ENCODE assay signal across 1 cellular context in genomic region chr2:224523626-224524577, GRCh38.
TF ChIP-seq lines count a peak whose summit lies in the region.

No MANE protein-coding gene starts in this region.

TF ChIP-seq in H1, 55 proteins besides CTCF, POLR2A, EP300 and RAD21 (continued from another document):
- TF ChIP-seq, protein P1, sequence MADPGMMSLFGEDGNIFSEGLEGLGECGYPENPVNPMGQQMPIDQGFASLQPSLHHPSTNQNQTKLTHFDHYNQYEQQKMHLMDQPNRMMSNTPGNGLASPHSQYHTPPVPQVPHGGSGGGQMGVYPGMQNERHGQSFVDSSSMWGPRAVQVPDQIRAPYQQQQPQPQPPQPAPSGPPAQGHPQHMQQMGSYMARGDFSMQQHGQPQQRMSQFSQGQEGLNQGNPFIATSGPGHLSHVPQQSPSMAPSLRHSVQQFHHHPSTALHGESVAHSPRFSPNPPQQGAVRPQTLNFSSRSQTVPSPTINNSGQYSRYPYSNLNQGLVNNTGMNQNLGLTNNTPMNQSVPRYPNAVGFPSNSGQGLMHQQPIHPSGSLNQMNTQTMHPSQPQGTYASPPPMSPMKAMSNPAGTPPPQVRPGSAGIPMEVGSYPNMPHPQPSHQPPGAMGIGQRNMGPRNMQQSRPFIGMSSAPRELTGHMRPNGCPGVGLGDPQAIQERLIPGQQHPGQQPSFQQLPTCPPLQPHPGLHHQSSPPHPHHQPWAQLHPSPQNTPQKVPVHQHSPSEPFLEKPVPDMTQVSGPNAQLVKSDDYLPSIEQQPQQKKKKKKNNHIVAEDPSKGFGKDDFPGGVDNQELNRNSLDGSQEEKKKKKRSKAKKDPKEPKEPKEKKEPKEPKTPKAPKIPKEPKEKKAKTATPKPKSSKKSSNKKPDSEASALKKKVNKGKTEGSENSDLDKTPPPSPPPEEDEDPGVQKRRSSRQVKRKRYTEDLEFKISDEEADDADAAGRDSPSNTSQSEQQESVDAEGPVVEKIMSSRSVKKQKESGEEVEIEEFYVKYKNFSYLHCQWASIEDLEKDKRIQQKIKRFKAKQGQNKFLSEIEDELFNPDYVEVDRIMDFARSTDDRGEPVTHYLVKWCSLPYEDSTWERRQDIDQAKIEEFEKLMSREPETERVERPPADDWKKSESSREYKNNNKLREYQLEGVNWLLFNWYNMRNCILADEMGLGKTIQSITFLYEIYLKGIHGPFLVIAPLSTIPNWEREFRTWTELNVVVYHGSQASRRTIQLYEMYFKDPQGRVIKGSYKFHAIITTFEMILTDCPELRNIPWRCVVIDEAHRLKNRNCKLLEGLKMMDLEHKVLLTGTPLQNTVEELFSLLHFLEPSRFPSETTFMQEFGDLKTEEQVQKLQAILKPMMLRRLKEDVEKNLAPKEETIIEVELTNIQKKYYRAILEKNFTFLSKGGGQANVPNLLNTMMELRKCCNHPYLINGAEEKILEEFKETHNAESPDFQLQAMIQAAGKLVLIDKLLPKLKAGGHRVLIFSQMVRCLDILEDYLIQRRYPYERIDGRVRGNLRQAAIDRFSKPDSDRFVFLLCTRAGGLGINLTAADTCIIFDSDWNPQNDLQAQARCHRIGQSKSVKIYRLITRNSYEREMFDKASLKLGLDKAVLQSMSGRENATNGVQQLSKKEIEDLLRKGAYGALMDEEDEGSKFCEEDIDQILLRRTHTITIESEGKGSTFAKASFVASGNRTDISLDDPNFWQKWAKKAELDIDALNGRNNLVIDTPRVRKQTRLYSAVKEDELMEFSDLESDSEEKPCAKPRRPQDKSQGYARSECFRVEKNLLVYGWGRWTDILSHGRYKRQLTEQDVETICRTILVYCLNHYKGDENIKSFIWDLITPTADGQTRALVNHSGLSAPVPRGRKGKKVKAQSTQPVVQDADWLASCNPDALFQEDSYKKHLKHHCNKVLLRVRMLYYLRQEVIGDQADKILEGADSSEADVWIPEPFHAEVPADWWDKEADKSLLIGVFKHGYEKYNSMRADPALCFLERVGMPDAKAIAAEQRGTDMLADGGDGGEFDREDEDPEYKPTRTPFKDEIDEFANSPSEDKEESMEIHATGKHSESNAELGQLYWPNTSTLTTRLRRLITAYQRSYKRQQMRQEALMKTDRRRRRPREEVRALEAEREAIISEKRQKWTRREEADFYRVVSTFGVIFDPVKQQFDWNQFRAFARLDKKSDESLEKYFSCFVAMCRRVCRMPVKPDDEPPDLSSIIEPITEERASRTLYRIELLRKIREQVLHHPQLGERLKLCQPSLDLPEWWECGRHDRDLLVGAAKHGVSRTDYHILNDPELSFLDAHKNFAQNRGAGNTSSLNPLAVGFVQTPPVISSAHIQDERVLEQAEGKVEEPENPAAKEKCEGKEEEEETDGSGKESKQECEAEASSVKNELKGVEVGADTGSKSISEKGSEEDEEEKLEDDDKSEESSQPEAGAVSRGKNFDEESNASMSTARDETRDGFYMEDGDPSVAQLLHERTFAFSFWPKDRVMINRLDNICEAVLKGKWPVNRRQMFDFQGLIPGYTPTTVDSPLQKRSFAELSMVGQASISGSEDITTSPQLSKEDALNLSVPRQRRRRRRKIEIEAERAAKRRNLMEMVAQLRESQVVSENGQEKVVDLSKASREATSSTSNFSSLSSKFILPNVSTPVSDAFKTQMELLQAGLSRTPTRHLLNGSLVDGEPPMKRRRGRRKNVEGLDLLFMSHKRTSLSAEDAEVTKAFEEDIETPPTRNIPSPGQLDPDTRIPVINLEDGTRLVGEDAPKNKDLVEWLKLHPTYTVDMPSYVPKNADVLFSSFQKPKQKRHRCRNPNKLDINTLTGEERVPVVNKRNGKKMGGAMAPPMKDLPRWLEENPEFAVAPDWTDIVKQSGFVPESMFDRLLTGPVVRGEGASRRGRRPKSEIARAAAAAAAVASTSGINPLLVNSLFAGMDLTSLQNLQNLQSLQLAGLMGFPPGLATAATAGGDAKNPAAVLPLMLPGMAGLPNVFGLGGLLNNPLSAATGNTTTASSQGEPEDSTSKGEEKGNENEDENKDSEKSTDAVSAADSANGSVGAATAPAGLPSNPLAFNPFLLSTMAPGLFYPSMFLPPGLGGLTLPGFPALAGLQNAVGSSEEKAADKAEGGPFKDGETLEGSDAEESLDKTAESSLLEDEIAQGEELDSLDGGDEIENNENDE (IDR thresholded peaks at IDR 0.05; ENCODE audit: insufficient replicate concordance, low read length) = no peak
- TF ChIP-seq SRF (IDR thresholded peaks at IDR 0.05; ENCODE audit: low read depth, low read length) (no peak), SP4 (IDR thresholded peaks at IDR 0.05; ENCODE audit: low read length) (no peak), CHD1 (IDR thresholded peaks at IDR 0.05; ENCODE audit: low read depth, low read length) (no peak), CTBP2 (IDR thresholded peaks at IDR 0.05; ENCODE audit: borderline replicate concordance, insufficient read depth, insufficient read length, low read length) (no peak), SP1 (IDR thresholded peaks at IDR 0.05; ENCODE audit: low read depth, low read length) (no peak)
TF ChIP-seq in H1: peak in this region for 0.
